8 cellular contexts compared by ENCODE assay signal in the genomic region with DNA sequence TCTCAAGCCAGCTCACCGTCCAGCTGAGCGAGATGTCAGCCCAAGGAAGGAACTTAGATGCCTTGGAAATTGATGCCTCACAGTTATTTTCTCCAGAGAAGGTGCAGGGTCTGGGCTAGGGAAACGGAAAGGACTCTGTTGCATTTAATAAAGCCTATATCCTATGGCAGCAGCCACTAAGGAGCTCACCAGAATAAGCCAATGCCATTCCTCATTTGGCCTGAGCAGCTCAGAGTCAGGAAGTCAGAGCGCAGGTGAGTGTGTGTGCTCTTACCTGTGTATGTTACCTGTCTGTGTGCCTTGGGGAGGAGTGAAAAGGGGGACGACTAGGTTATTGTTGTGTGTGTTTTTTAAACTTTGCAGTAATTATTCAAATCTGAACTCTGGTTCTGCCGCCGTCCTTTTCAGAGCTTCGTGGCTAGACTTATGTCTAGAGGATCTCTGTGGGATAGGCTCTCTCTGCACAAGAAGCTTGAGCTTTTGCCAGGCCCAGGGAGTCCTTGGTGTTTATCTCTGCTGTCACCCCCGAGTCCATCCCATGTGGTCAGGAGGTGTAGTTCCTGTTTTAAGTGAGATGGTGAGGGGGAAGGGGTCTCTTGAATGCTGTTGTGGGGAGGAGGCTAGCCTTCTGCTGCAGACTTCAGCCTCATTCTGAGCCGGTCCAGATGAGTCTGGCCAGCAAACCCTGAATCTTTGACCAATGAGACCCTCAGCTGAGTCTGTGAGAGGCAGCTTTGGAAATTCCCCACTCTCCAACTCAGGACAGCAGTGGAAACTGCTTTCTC. TPM values are rescaled to one million over a fixed set of nuclear protein-coding genes. Genes with fewer than 3 reads are reported as not detected.
DNase-seq lines count a peak whose midpoint lies in the region; TF ChIP-seq lines count a peak whose summit lies in the region.

No MANE protein-coding gene starts in this region.

- H3K4me3 ChIP-seq in PC-9 = no peak overlapping the region
- no peak overlapping the region for H3K4me3 ChIP-seq in epithelial cell of esophagus (ENCODE audit: low read length)
- peak overlapping the region in 5 of 7 experiments; percentile 43 to 56 (median 46) for H3K4me3 ChIP-seq in skin epidermis

- POLR2A ChIA-PET in PC-9 (lab: Charles Lee; ENCODE audit: unreplicated experiment) = interaction anchor here (0.7 kb wide), 1 partner anchor 302 kb away, joined by 4 read pairs; no protein-coding TSS in a partner anchor

- H3K4me1 ChIP-seq in PC-9 (replicated peaks; ENCODE audit: insufficient read depth) = 0 out of 2 replicates have a peak, but pooled peaks cover 8% of the 10 kb centered on the region

- DNase-seq in NCI-H1417 (lab: John Stamatoyannopoulos, UW) (peak in 2 of 3 experiments; percentile 60 to 74), NCI-H1417 treated with DMSO at 0.1 percent for 48 hours (lab: John Stamatoyannopoulos, UW) (no peak), PC-9 (no peak), epithelial cell of esophagus (ENCODE audit: low read depth) (peak; percentile 4), NCI-H82 treated with DMSO at 0.1 percent for 48 hours (lab: John Stamatoyannopoulos, UW; ENCODE audit: unreplicated experiment) (no peak), ureter (ENCODE audit: low spot score) (no peak)
- DNase-seq in stimulated activated CD4-positive, alpha-beta T cell treated with anti-CD3 and anti-CD28 coated beads, Interleukin-12 subunit alpha, Interleukin-12 subunit beta, amount 100 ng/mL, for 4 hours = no peak

- intact Hi-C loops in PC-9 (cut with micrococcal nuclease; ENCODE audit: unreplicated experiment) = loop anchor here (2.0 kb wide), 1 partner anchor 27 kb away; no protein-coding TSS in a partner anchor

- no peaks in the 10 kb centered on the region for H3K79me2 ChIP-seq in PC-9 (ENCODE audit: low read depth)

- TF ChIP-seq CTCF in PC-9 (conservative IDR thresholded peaks at IDR 0.05) (no peak), epithelial cell of esophagus (IDR thresholded peaks at IDR 0.05; ENCODE audit: insufficient read depth, low read depth, low read length, missing control alignments) (no peak)

- H3F3A ChIP-seq in PC-9 (ENCODE audit: insufficient read depth, low read depth) = peaks cover 4% of the 10 kb centered on the region; the same call in 1 of the 2 replicates

- H3K27ac ChIP-seq in PC-9 (no peak overlapping the region), skin epidermis (peak overlapping the region in 4 of 21 experiments; percentile 1 to 43 (median 16))

- no peaks in the 10 kb centered on the region for H3K36me3 ChIP-seq in PC-9 (ENCODE audit: low read depth)

- H3K4me2 ChIP-seq in PC-9 = peak overlapping the region; percentile 95

- CTCF ChIA-PET in PC-9 (lab: Charles Lee) = interaction anchor here (0.6 to 2.1 kb wide), 7 partner anchors 10 to 1790 kb away, joined by 3 to 28 read pairs (median 4); no protein-coding TSS in a partner anchor

- BruUV-seq in PC-9 (replicated peaks; lab: Mats Ljungman, UMichigan) = no TSS peak

- peaks cover 14% of the 10 kb centered on the region; the same call in 1 of the 2 replicates for H3K27me3 ChIP-seq in PC-9 (ENCODE audit: insufficient read depth, low read depth)

- H4K20me1 ChIP-seq in PC-9 (ENCODE audit: insufficient read depth) = no peaks in the 10 kb centered on the region

- no peaks in the 10 kb centered on the region for H3K9me2 ChIP-seq in PC-9 (ENCODE audit: insufficient read depth)

- H2AFZ ChIP-seq in PC-9 = no peak overlapping the region

- no peaks in the 10 kb centered on the region for H3K9me3 ChIP-seq in PC-9 (ENCODE audit: insufficient read depth, low read depth)

RNA-seq across cellular contexts. Expression of a gene that starts 2.4 kb away (rescaled TPM):
- total RNA-seq in PC-9 (2021) (0.79 and 0.80 TPM in 2 replicates), ureter (0.55 TPM)

RNA-seq across cellular contexts. Expression of a gene that starts 18.6 kb away (rescaled TPM):
- total RNA-seq in PC-9 (2021) (8.1 and 10.5 TPM in 2 replicates), ureter (12.6 TPM)

Comparison
In these comparisons a context has a peak if more than half of its experiments do, and no peak if none do; other contexts are left out.
1. DNase-seq: peak in NCI-H1417 (2 of 3) and epithelial cell of esophagus (single experiment); none in NCI-H1417 treated with DMSO at 0.1 percent for 48 hours (single experiment), PC-9 (0 of 2), stimulated activated CD4-positive, alpha-beta T cell treated with anti-CD3 and anti-CD28 coated beads, Interleukin-12 subunit alpha, Interleukin-12 subunit beta, amount 100 ng/mL, for 4 hours (single experiment), NCI-H82 treated with DMSO at 0.1 percent for 48 hours (single experiment) and ureter (single experiment).
2. H3K4me3 ChIP-seq: peak in skin epidermis (5 of 7); none in PC-9 (single experiment) and epithelial cell of esophagus (single experiment).